In genomic region chr22:27933186-27933983, GRCh38 we compare ENCODE assay signal across 23 cellular contexts.
"Had no signal": no experiment of that assay in that cellular context is flagged by ENCODE, and none has a peak within 500 bp of the region (broad histone marks: within the 10 kb centered on the region; RNA-seq: fewer than 3 reads in every experiment).

No MANE protein-coding gene starts in this region.

- FAIRE-seq: endometrium, keratinocyte had no signal

- H3K27ac ChIP-seq: left lung, neutrophil, sigmoid colon, thoracic aorta, upper lobe of left lung had no signal

- ATAC-seq: activated T-cell treated with anti-CD3 and anti-CD28 coated beads, Interleukin-2, amount 50 U/mL, for 72 hours; left lung; stimulated activated naive B cell treated with anti-CD40 and anti-IgM and Interleukin-4, amounts not matched to agents 10 μg/mL and 1 μg/mL and 100 μg/mL, for 72 hours; T-helper 17 cell had no signal

- H3K4me3 ChIP-seq: left lung, sigmoid colon, smooth muscle cell, thoracic aorta, upper lobe of left lung had no signal

- H3K9me3 ChIP-seq: heart right ventricle, left lung, neutrophil, sigmoid colon, thoracic aorta, upper lobe of left lung had no signal

- H3K27me3 ChIP-seq: heart right ventricle, left lung, neutrophil, sigmoid colon, upper lobe of left lung had no signal

- H3K4me1 ChIP-seq: heart right ventricle, left lung, sigmoid colon, upper lobe of left lung had no signal

- DNase-seq: activated CD4-positive, alpha-beta memory T cell treated with anti-CD3 and anti-CD28 coated beads, Interleukin-2, amount 10 ng/mL, durations not matched to agents 7 days and 5 days; activated CD4-positive, alpha-beta T cell treated with anti-CD3 and anti-CD28 coated beads, Interleukin-2, amount 10 ng/mL, durations not matched to agents 24 days and 14 days; activated effector memory CD4-positive, alpha-beta T cell treated with Interleukin-2 at 50 U/mL for 16 hours; activated naive CD4-positive, alpha-beta T cell treated with anti-CD3 and anti-CD28 coated beads for 36 hours; activated naive CD8-positive, alpha-beta T cell treated with anti-CD3 and anti-CD28 coated beads, Interleukin-2, amount 10 ng/mL, durations not matched to agents 7 days and 5 days; activated T-cell treated with anti-CD3 and anti-CD28 coated beads, Interleukin-2, amount 50 U/mL, for 72 hours; amniotic stem cell; cortex of kidney; heart right ventricle; left lung; mammary epithelial cell; sigmoid colon; stimulated activated CD4-positive, alpha-beta T cell treated with anti-CD3 and anti-CD28 coated beads, Interleukin-15, amount 100 ng/mL, for 24 hours; stimulated activated CD8-positive, alpha-beta memory T cell treated with anti-CD3 and anti-CD28 coated beads, Interleukin-4, amount 100 ng/mL, for 48 hours; stimulated activated naive B cell treated with anti-CD40 and anti-IgM and Interleukin-4, amounts not matched to agents 10 μg/mL and 1 μg/mL and 100 μg/mL, for 72 hours; SW 1271; T-helper 17 cell; upper lobe of left lung had no signal

- H3K36me3 ChIP-seq: heart right ventricle, left lung, neutrophil, sigmoid colon, thoracic aorta, upper lobe of left lung had no signal
